1 cellular context compared by ENCODE assay signal in the genomic region with DNA sequence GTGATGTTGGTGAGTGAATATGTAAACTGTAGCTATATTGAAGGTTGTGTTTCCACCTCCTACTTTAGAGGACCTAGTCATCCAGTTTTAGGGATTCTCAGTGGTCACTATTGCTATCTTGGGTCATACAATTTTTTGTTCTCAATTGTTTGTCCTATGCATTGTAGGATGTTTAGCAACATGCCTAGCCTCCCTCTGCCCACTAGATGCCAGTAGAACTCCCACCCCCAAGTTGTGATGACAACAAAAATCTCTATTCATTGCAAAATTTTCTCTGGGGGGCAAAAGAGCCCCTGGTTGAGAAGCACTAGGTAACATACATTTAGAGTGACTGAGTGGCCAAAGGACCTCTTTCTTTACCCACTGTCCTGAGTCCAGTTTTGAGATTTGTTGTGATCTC.
TF ChIP-seq lines count a peak whose summit lies in the region.

No MANE protein-coding gene starts in this region.

TF ChIP-seq in H1, 55 proteins besides CTCF, POLR2A, EP300 and RAD21 (continued from another document):
- no peak for TF ChIP-seq TAF1 (IDR thresholded peaks at IDR 0.05; ENCODE audit: low read depth, low read length)
- TF ChIP-seq CHD1 (IDR thresholded peaks at IDR 0.05; ENCODE audit: low read depth, low read length): no peak
- TF ChIP-seq HDAC6 (IDR thresholded peaks at IDR 0.05; ENCODE audit: low read depth, low read length): no peak
- TF ChIP-seq HDAC2 (IDR thresholded peaks at IDR 0.05; ENCODE audit: borderline replicate concordance in 1 of 2, low read depth in 2 of 2, low read length in 2 of 2): no peak
- no peak for TF ChIP-seq SRF (IDR thresholded peaks at IDR 0.05; ENCODE audit: low read depth, low read length)
- no peak for TF ChIP-seq SIX5 (IDR thresholded peaks at IDR 0.05; ENCODE audit: low read depth, low read length)
